3 cellular contexts compared by ENCODE assay signal in the genomic region with DNA sequence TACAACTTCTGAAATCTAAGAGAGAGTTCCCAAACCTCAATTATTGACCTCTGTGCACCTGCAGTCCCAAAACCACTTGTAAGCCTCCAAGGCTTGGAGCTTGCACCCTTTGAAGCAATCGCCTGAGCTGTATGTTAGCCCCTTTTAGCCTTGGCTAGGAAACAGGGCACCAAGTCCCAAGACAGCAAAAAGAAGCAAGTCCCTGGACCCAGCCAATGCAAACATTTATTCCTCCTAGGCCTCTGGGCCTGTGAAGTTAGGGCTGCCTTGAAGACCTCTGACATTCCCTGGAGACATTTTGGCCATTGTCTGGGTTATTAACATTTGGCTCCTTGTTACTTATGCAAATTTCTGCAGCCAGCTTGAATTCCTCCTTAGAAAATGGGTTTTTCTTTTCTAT.
TF ChIP-seq lines count a peak whose summit lies in the region.

No MANE protein-coding gene starts in this region.

TF ChIP-seq in A549, 52 proteins besides CTCF, POLR2A, EP300 and RAD21:
- TF ChIP-seq ZFP36 (IDR thresholded peaks at IDR 0.05; ENCODE audit: borderline replicate concordance, partially characterized antibody) = peak; percentile 43
- TF ChIP-seq E2F6 (IDR thresholded peaks at IDR 0.05; ENCODE audit: borderline replicate concordance, low read depth) = no peak
- TF ChIP-seq MAFK (IDR thresholded peaks at IDR 0.05; ENCODE audit: partially characterized antibody) = no peak
- no peak for TF ChIP-seq PBX3 (IDR thresholded peaks at IDR 0.05)

TF ChIP-seq in HEK293, 187 proteins besides CTCF, POLR2A, EP300 and RAD21:
- TF ChIP-seq ZNF324 (tag by site-specific recombination; IDR thresholded peaks at IDR 0.05) = no peak
- TF ChIP-seq SETDB1 (IDR thresholded peaks at IDR 0.05; ENCODE audit: insufficient read length, low read length) = peak; percentile 72
- no peak for TF ChIP-seq ZBTB21 (tag by site-specific recombination; IDR thresholded peaks at IDR 0.05)
- TF ChIP-seq ZNF585B (tag by site-specific recombination; IDR thresholded peaks at IDR 0.05) = peak; percentile 89
- no peak for TF ChIP-seq ZNF138 (tag by site-specific recombination; IDR thresholded peaks at IDR 0.05; ENCODE audit: borderline replicate concordance)
- peak; percentile 74; the same call in 1 of the 2 replicates for TF ChIP-seq TRIM28 (IDR thresholded peaks at IDR 0.05; ENCODE audit: borderline replicate concordance, low read length)
- TF ChIP-seq ZFP41 (tag by site-specific recombination; IDR thresholded peaks at IDR 0.05; ENCODE audit: borderline replicate concordance) = no peak

TF ChIP-seq in K562, 482 proteins besides CTCF, POLR2A, EP300 and RAD21:
- TF ChIP-seq ZFP36 (IDR thresholded peaks at IDR 0.05; ENCODE audit: low read depth, low read length, partially characterized antibody) (peak; percentile 35), PRMT5 (CRISPR knock-in tag; IDR thresholded peaks at IDR 0.05) (no peak), E2F3 (CRISPR knock-in tag; IDR thresholded peaks at IDR 0.05) (no peak), TCF7L2 (IDR thresholded peaks at IDR 0.05; ENCODE audit: low read depth, low read length) (no peak)
